Comparison of ENCODE assay signal across 29 cellular contexts in genomic region chr7:120732256-120732655, GRCh38.
"Had no signal": no experiment of that assay in that cellular context is flagged by ENCODE, and none has a peak within 500 bp of the region (broad histone marks: within the 10 kb centered on the region; RNA-seq: fewer than 3 reads in every experiment).

No MANE protein-coding gene starts in this region.

- FAIRE-seq: keratinocyte had no signal

- H3K4me1 ChIP-seq: breast epithelium, prostate gland, stomach, thyroid gland, vagina had no signal

- ATAC-seq: activated CD8-positive, alpha-beta T cell treated with anti-CD3 and anti-CD28 coated beads for 36 hours; activated naive CD8-positive, alpha-beta T cell treated with anti-CD3 and anti-CD28 coated beads, Interleukin-2, amount 50 U/mL, for 24 hours; activated T-cell treated with anti-CD3 and anti-CD28 coated beads, Interleukin-2, amount 50 U/mL, for 4 hours; effector memory CD8-positive, alpha-beta T cell; left cardiac atrium; left ventricle myocardium superior; mucosa of descending colon; stimulated activated naive B cell treated with anti-CD40 and anti-IgM and Interleukin-4, amounts not matched to agents 10 μg/mL and 1 μg/mL and 100 μg/mL, for 72 hours; T-cell had no signal

- H2AFZ ChIP-seq: hepatocyte had no signal

- H3K79me2 ChIP-seq: hepatocyte had no signal

- H3K9me3 ChIP-seq: breast epithelium, mucosa of descending colon, neutrophil, ovary, prostate gland, sigmoid colon, stomach, thyroid gland, upper lobe of left lung, vagina had no signal

- H3K27me3 ChIP-seq: breast epithelium, hepatocyte, ovary, sigmoid colon, stomach, thyroid gland, upper lobe of left lung, vagina had no signal

- H3K4me2 ChIP-seq: hepatocyte, smooth muscle cell had no signal

- H3K4me3 ChIP-seq: breast epithelium, coronary artery, dorsolateral prefrontal cortex, hepatocyte, mucosa of descending colon, ovary, prostate gland, sigmoid colon, smooth muscle cell, stomach, thyroid gland, upper lobe of left lung, vagina had no signal

- DNase-seq: activated B cell treated with CpG ODN at 0.5 μM for 24 hours; activated CD4-positive, alpha-beta T cell treated with anti-CD3 and anti-CD28 coated beads, Interleukin-2, amount 50 U/mL, for 1 hour; activated CD8-positive, alpha-beta T cell treated with anti-CD3 and anti-CD28 coated beads for 36 hours; activated naive CD8-positive, alpha-beta T cell treated with anti-CD3 and anti-CD28 coated beads, Interleukin-2, amount 50 U/mL, for 24 hours; activated T-cell treated with anti-CD3 and anti-CD28 coated beads, Interleukin-2, amount 50 U/mL, for 4 hours; dorsolateral prefrontal cortex; effector memory CD8-positive, alpha-beta T cell; erythroblast; foreskin melanocyte; left cardiac atrium; left ventricle myocardium superior; mucosa of descending colon; nephron progenitor cell; ovary; sigmoid colon; stimulated activated CD4-positive, alpha-beta T cell treated with anti-CD3 and anti-CD28 coated beads, Interleukin-1b, Interleukin-23, amount 100 ng/mL, for 48 hours; stimulated activated naive B cell treated with anti-CD40 and anti-IgM and Interleukin-4, amounts not matched to agents 10 μg/mL and 1 μg/mL and 100 μg/mL, for 72 hours; stomach; T-cell; thyroid gland; upper lobe of left lung had no signal

- H3K36me3 ChIP-seq: breast epithelium, neutrophil, ovary, prostate gland, sigmoid colon, stomach, thyroid gland, upper lobe of left lung, vagina had no signal

- H3K27ac ChIP-seq: breast epithelium, coronary artery, hepatocyte, neutrophil, ovary, prostate gland, stomach, thyroid gland, upper lobe of left lung, vagina had no signal
